In the genomic region with DNA sequence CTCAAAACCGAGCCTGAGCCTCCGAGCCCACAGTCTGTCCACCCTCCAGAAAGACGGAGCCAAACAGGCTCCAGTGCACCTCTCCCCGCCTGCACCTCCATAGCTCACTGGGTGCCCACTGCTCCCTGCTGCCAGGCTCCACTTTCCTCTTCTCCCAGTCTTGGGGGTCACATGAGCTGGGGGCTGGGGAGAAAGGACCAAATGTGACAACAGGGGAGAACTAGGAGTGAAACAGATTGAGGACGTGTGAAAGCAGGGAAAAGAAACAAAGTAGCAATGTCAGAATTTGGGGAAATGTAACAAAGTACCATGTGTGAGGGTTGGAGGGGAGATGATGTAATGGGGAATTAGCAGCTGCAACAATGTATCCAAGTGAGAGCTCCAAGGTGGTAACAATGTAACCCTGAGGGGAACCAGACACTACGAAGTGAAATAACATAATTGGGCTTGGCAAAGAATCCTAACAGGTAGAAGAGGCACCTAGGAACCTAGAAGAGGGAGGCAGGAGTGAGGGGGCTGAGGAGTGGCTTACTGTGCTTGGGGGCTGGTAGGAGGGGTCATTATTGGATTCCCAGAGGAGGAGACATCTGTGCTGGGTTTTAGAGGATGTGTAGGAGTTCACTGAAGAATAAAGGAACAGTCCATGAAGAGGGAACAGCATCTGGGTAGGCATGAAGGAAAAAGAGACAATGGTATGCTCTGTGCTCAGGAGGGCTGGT, we compare ENCODE assay signal across 17 cellular contexts. TPM values are rescaled to one million over a fixed set of nuclear protein-coding genes. Genes with fewer than 3 reads are reported as not detected.
DNase-seq lines count a peak whose midpoint lies in the region; ATAC-seq and TF ChIP-seq lines count a peak whose summit lies in the region.
"Had no signal": no experiment of that assay in that cellular context is flagged by ENCODE, and none has a peak within 500 bp of the region (broad histone marks: within the 10 kb centered on the region; RNA-seq: fewer than 3 reads in every experiment).

No MANE protein-coding gene starts in this region.

- no peak overlapping the region for H3K4me3 ChIP-seq in IMR-90 (ENCODE audit: insufficient read depth, low read depth, low read length)
- no peak overlapping the region for H3K4me3 ChIP-seq in fibroblast of the aortic adventitia (ENCODE audit: low read depth, low read length)
- H3K4me3 ChIP-seq in sigmoid colon, result peak overlapping the region in 1 of 4 donors; percentile 16
- H3K4me3 ChIP-seq: Peyer's patch had no signal

- H2BK20ac ChIP-seq in IMR-90 (ENCODE audit: low read depth, low read length), result peak overlapping the region; percentile 33; the same call in 1 of the 2 replicates

- 72% methylated on average over 4 of the region's 6 CpGs; no CpG with 5 or more reads in 1 of the 2 experiments for WGBS in IMR-90 (ENCODE audit: extremely low coverage in 2 of 2, insufficient read length in 1 of 2), 2 experiments
- WGBS in sigmoid colon, 2 donors, result 65 to 88% methylated on average over 6 of the region's 6 CpGs

- H4K91ac ChIP-seq in IMR-90 (ENCODE audit: insufficient read depth, low read depth, low read length), result peak overlapping the region; percentile 30; the same call in 1 of the 2 replicates

- H2BK120ac ChIP-seq in IMR-90 (ENCODE audit: low read depth, low read length), result peak overlapping the region; percentile 56; the same call in 1 of the 2 replicates

- CTCF ChIA-PET in IMR-90 (lab: Yijun Ruan, JAX), result no interaction called here

- no peak overlapping the region for H3K56ac ChIP-seq in IMR-90 (ENCODE audit: extremely low read depth, insufficient read depth, low read length)

- H3K27me3 ChIP-seq in IMR-90 (ENCODE audit: control insufficient read depth, insufficient read depth, low read length) (no peaks in the 10 kb centered on the region), sigmoid colon (no peaks in the 10 kb centered on the region)
- H3K27me3 ChIP-seq: BE2C, Peyer's patch had no signal

- no TSS peak for BruUV-seq in IMR-90 (replicated peaks; lab: Mats Ljungman, UMichigan)

- H2AK9ac ChIP-seq in IMR-90 (replicated peaks; ENCODE audit: low read depth, low read length, poor library complexity), result peak overlapping the region; percentile 88

- H4K8ac ChIP-seq in IMR-90 (ENCODE audit: low read depth in 2 of 2, low read length in 2 of 2), result peak overlapping the region; percentile 33 to 56; a peak in 2 of 4 replicates

- TF ChIP-seq RAD21 in IMR-90 (IDR thresholded peaks at IDR 0.05; ENCODE audit: low read length), result no peak

- H3K4ac ChIP-seq in IMR-90 (ENCODE audit: low read depth, low read length), result peak overlapping the region; percentile 78

- POLR2A ChIA-PET in IMR-90 (lab: Charles Lee; ENCODE audit: unreplicated experiment), result interaction anchor here (0.5 kb wide), 1 partner anchor 12 kb away, joined by 3 read pairs; no protein-coding TSS in a partner anchor

- peaks cover 5% of the 10 kb centered on the region for H3K4me1 Mint-ChIP-seq in T-helper 17 cell

- intact Hi-C loops in IMR-90 (cut with micrococcal nuclease), result no loop called here
- intact Hi-C loops in sigmoid colon (cut with DNase I), result no loop called here

- dilution Hi-C loops in IMR-90 (cut with HindIII; ENCODE audit: low sequenced_read_pairs, unreplicated experiment), result no loop called here

- H3K14ac ChIP-seq in IMR-90 (replicated peaks; ENCODE audit: low read depth, low read length), result peak overlapping the region; percentile 67

- peaks cover 41% of the 10 kb centered on the region for H3K9me1 ChIP-seq in IMR-90 (ENCODE audit: insufficient read depth, low read length)

- H3K9me3 ChIP-seq in IMR-90 (ENCODE audit: control insufficient read depth, insufficient read depth, low read length) (no peaks in the 10 kb centered on the region), T-helper 17 cell (ENCODE audit: control insufficient read depth, low read length, poor library complexity, severe bottlenecking) (no peaks in the 10 kb centered on the region), sigmoid colon (no peaks in the 10 kb centered on the region)
- H3K9me3 ChIP-seq: BE2C, neutrophil, Peyer's patch had no signal

- ATAC-seq in IMR-90 (ENCODE audit: low read depth) (peak; percentile 21; the same call in 1 of the 2 replicates), T-helper 17 cell (no peak), GM19328 (IDR thresholded peaks at IDR 0.05; ENCODE audit: unreplicated experiment) (no peak)
- ATAC-seq: activated CD8-positive, alpha-beta T cell treated with anti-CD3 and anti-CD28 coated beads, Interleukin-2, amount 10 ng/mL, durations not matched to agents 7 days and 5 days had no signal

- peak overlapping the region; percentile 36 for H2AFZ ChIP-seq in IMR-90 (replicated peaks; ENCODE audit: low read length, poor library complexity)

- peak overlapping the region; percentile 34; the same call in 2 of the 3 replicates for H2BK15ac ChIP-seq in IMR-90 (ENCODE audit: low read depth, low read length)

- no peak for TF ChIP-seq POLR2A in IMR-90 (IDR thresholded peaks at IDR 0.05; ENCODE audit: low read depth, low read length)
- TF ChIP-seq POLR2A in sigmoid colon (IDR thresholded peaks at IDR 0.05), result no peak

- 0 out of 2 replicates have a peak overlapping the region, but pooled peaks have one; percentile 16 for H3K9ac ChIP-seq in IMR-90 (ENCODE audit: low read depth, low read length)

- no peak for TF ChIP-seq CTCF in IMR-90 (conservative IDR thresholded peaks at IDR 0.05; ENCODE audit: low read depth, low read length)
- TF ChIP-seq CTCF in fibroblast of the aortic adventitia (IDR thresholded peaks at IDR 0.05; ENCODE audit: insufficient read depth, low read length), result no peak
- no peak for TF ChIP-seq CTCF in sigmoid colon (IDR thresholded peaks at IDR 0.05)

- no peak overlapping the region for H2BK5ac ChIP-seq in IMR-90 (ENCODE audit: low read depth, low read length, poor library complexity, severe bottlenecking)

- no peak overlapping the region for H3K4me3 Mint-ChIP-seq in T-helper 17 cell
- H3K4me3 Mint-ChIP-seq: activated CD8-positive, alpha-beta T cell treated with anti-CD3 and anti-CD28 coated beads, Interleukin-2, amount 10 ng/mL, durations not matched to agents 7 days and 5 days; immature natural killer cell had no signal

- peak; percentile 21 for DNase-seq in IMR-90
- no peak for DNase-seq in T-helper 17 cell
- DNase-seq in fibroblast of the aortic adventitia (ENCODE audit: low read depth), result peak; percentile 66
- DNase-seq in sigmoid colon, result no peak
- DNase-seq in central memory CD4-positive, alpha-beta T cell, result no peak
- DNase-seq in anterior cingulate cortex (lab: John Stamatoyannopoulos, UW), result no peak
- DNase-seq: activated CD8-positive, alpha-beta T cell treated with anti-CD3 and anti-CD28 coated beads, Interleukin-2, amount 10 ng/mL, durations not matched to agents 7 days and 5 days; BE2C; HCEC 1CT; immature natural killer cell; NCI-H1694; NCI-H526; Peyer's patch; SW 1271 had no signal

- peaks cover 88% of the 10 kb centered on the region for H4K20me1 ChIP-seq in IMR-90 (ENCODE audit: insufficient read depth, low read length)

- H3K23ac ChIP-seq in IMR-90 (ENCODE audit: low read depth, low read length), result peak overlapping the region; percentile 17; the same call in 1 of the 2 replicates

- 0 out of 2 replicates have a peak, but pooled peaks cover 2% of the 10 kb centered on the region for H3K36me3 ChIP-seq in IMR-90 (ENCODE audit: control insufficient read depth, insufficient read depth, low read length)
- H3K36me3 ChIP-seq in sigmoid colon, result no peaks in the 10 kb centered on the region
- H3K36me3 ChIP-seq: BE2C, neutrophil, Peyer's patch had no signal

- H2AK5ac ChIP-seq in IMR-90 (ENCODE audit: low read depth, low read length), result peak overlapping the region; percentile 36; the same call in 1 of the 2 replicates

- H3K4me1 ChIP-seq in IMR-90 (ENCODE audit: control insufficient read depth, insufficient read depth, low read length), result peaks cover 34% of the 10 kb centered on the region
- peaks cover 0 to 100% (median 86%) of the 10 kb centered on the region in 4 donors for H3K4me1 ChIP-seq in sigmoid colon
- H3K4me1 ChIP-seq: BE2C had no signal

- H3K27ac Mint-ChIP-seq in T-helper 17 cell, result peak overlapping the region; percentile 59
- H3K27ac Mint-ChIP-seq: activated CD8-positive, alpha-beta T cell treated with anti-CD3 and anti-CD28 coated beads, Interleukin-2, amount 10 ng/mL, durations not matched to agents 7 days and 5 days; immature natural killer cell had no signal

- H4K5ac ChIP-seq in IMR-90 (ENCODE audit: low read depth, low read length), result peak overlapping the region; percentile 26; the same call in 1 of the 2 replicates

- peaks cover 2% of the 10 kb centered on the region for H3K36me3 Mint-ChIP-seq in T-helper 17 cell (ENCODE audit: low read depth)
- H3K36me3 Mint-ChIP-seq: immature natural killer cell had no signal

- H3K18ac ChIP-seq in IMR-90 (ENCODE audit: low read depth, low read length), result peak overlapping the region; percentile 0; the same call in 1 of the 2 replicates

- H3K79me1 ChIP-seq in IMR-90 (ENCODE audit: low read depth in 1 of 2, low read length in 2 of 2), result peaks cover 50 to 92% of the 10 kb centered on the region in 2 experiments

- H3K27me3 Mint-ChIP-seq in T-helper 17 cell, result peaks cover 37% of the 10 kb centered on the region

- H3K4me2 ChIP-seq in IMR-90 (ENCODE audit: low read depth, low read length), result peak overlapping the region; percentile 17; the same call in 1 of the 2 replicates

- peak overlapping the region; percentile 50; the same call in 1 of the 2 replicates for H3K27ac ChIP-seq in IMR-90 (ENCODE audit: insufficient read depth, low read length)
- H3K27ac ChIP-seq in sigmoid colon, result peak overlapping the region; percentile 72 to 95 (median 94)
- H3K27ac ChIP-seq: neutrophil, VCaP had no signal

- TF ChIP-seq EP300 in sigmoid colon (IDR thresholded peaks at IDR 0.05), result no peak

- in situ Hi-C loops in IMR-90 (cut with MboI; ENCODE audit: low sequenced_read_pairs), result no loop called here

TF ChIP-seq in IMR-90, 13 proteins besides CTCF, POLR2A, EP300 and RAD21:
- TF ChIP-seq RFX5 (IDR thresholded peaks at IDR 0.05; ENCODE audit: low read depth, low read length) (no peak), CEBPB (IDR thresholded peaks at IDR 0.05; ENCODE audit: low read depth, low read length) (peak; percentile 52; the same call in 1 of the 2 replicates)

RNA-seq across cellular contexts. Expression of a gene that starts 12.5 kb away (rescaled TPM):
- total RNA-seq in IMR-90 (2012; rRNA removed), result 13.1 and 14.2 TPM in 2 replicates
- polyA plus RNA-seq in IMR-90 (2012; rRNA removed), result 71.5 and 75.7 TPM in 2 replicates
- polyA plus RNA-seq in IMR-90 (2012; cell fraction: cytosol; rRNA removed), result 47.3 and 81.5 TPM in 2 replicates
- 36.2 and 50.9 TPM in 2 replicates for polyA plus RNA-seq in IMR-90 (2012; cell fraction: nucleus; rRNA removed; ENCODE audit: low replicate concordance)
- total RNA-seq in T-helper 17 cell, result under 1 TPM; 0.32 to 0.34 TPM
- total RNA-seq in fibroblast of the aortic adventitia (ENCODE audit: low replicate concordance), result 26.8 and 47.5 TPM in 2 replicates
- total RNA-seq in sigmoid colon, result 10 to 100 TPM; 29.9 to 91.1 (median 50.7) TPM
- 10 to 100 TPM in 1 of 3 donors, 1 to 10 TPM in 2; 2.4 to 29.8 (median 6.5) TPM for polyA plus RNA-seq in sigmoid colon
- total RNA-seq: activated CD8-positive, alpha-beta T cell treated with anti-CD3 and anti-CD28 coated beads, Interleukin-2, amount 10 ng/mL, durations not matched to agents 7 days and 5 days had no signal
- polyA plus RNA-seq: immature natural killer cell had no signal

Comparison
In these comparisons a context has a peak if more than half of its experiments do, and no peak if none do; other contexts are left out.
1. DNase-seq: peak in IMR-90 (single experiment) and fibroblast of the aortic adventitia (single experiment); none in T-helper 17 cell (0 of 3), sigmoid colon (single experiment), central memory CD4-positive, alpha-beta T cell (single experiment) and anterior cingulate cortex (0 of 58).
2. RNA of a gene that starts 12.5 kb away (total RNA-seq): 29.9 to 91.1 TPM in sigmoid colon, 26.8 to 47.5 TPM in fibroblast of the aortic adventitia and 13.1 to 14.2 TPM in IMR-90; 0.32 to 0.34 TPM in T-helper 17 cell; every median in the first group is over 10 times any median in the second.